Comparison of ENCODE assay signal across 12 cellular contexts in the genomic region with DNA sequence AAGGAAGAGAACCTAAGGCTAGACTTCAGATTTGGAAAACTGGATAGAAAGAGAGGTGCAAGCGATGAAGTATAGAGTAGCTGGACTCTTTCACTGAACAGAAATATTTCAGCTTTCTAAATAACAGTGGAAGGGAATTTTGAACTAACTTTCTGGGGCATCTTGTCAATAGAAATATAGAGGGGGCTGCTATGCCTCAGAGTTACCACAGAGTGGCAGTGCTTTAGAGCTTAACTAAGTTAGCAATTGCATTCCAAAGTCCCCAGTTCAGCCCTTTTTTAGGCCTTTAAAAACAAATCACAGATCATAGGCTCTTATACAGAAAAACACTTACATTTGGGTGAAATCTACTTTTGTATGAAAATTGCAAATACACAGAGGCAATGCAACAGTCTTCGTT.
A peak's percentile ranks its signal among the peaks of the same experiment; 100 is the strongest.
DNase-seq lines count a peak whose midpoint lies in the region; ATAC-seq and TF ChIP-seq lines count a peak whose summit lies in the region.
"Had no signal": no experiment of that assay in that cellular context is flagged by ENCODE, and none has a peak within 500 bp of the region (broad histone marks: within the 10 kb centered on the region; RNA-seq: fewer than 3 reads in every experiment).

No MANE protein-coding gene starts in this region.

- H3K27me3 ChIP-seq in heart left ventricle (no peaks in the 10 kb centered on the region), PC-9 (ENCODE audit: insufficient read depth, low read depth) (no peaks in the 10 kb centered on the region), MG63 (no peaks in the 10 kb centered on the region)
- H3K27me3 ChIP-seq in CD4-positive, alpha-beta T cell (ENCODE audit: control insufficient read depth, insufficient read depth, low read length) = no peaks in the 10 kb centered on the region

- H3K36me3 Mint-ChIP-seq in CD4-positive, alpha-beta T cell (ENCODE audit: low read depth) = no peaks in the 10 kb centered on the region
- H3K36me3 Mint-ChIP-seq: activated CD4-positive, alpha-beta memory T cell treated with anti-CD3 and anti-CD28 coated beads for 36 hours had no signal

- intact Hi-C loops in heart left ventricle (cut with DNase I) (loop anchor here in 1 of 10 donors (5.0 kb wide), 1 partner anchor 1097 kb away; no protein-coding TSS in a partner anchor), left cardiac atrium (cut with DNase I) (loop anchor here in 1 of 2 donors (5.0 kb wide), 1 partner anchor 1097 kb away; no protein-coding TSS in a partner anchor), PC-9 (cut with micrococcal nuclease; ENCODE audit: unreplicated experiment) (loop anchor here (10.0 kb wide), 1 partner anchor 1104 kb away; no protein-coding TSS in a partner anchor)
- intact Hi-C loops in CD4-positive, alpha-beta T cell (cut with DNase I, micrococcal nuclease) = no loop called here

- H3K4me2 ChIP-seq in PC-9 = no peak overlapping the region

- no peaks in the 10 kb centered on the region for H3F3A ChIP-seq in PC-9 (ENCODE audit: insufficient read depth, low read depth)

- TF ChIP-seq CTCF in heart left ventricle (IDR thresholded peaks at IDR 0.05) (peak in 8 of 12 donors; percentile 16 to 41 (median 28)), PC-9 (conservative IDR thresholded peaks at IDR 0.05) (peak; percentile 56)
- no peak for TF ChIP-seq CTCF in CD4-positive, alpha-beta T cell (IDR thresholded peaks at IDR 0.05)

- no peaks in the 10 kb centered on the region for H3K4me1 ChIP-seq in heart left ventricle
- H3K4me1 ChIP-seq in PC-9 (replicated peaks; ENCODE audit: insufficient read depth) = no peaks in the 10 kb centered on the region

- H3K27ac ChIP-seq in heart left ventricle (no peak overlapping the region), PC-9 (no peak overlapping the region)
- no peak overlapping the region for H3K27ac ChIP-seq in CD4-positive, alpha-beta T cell (ENCODE audit: low read depth, low read length)

- H3K9me3 ChIP-seq in heart left ventricle (peaks cover 0 to 3% (median 0%) of the 10 kb centered on the region in 12 donors), PC-9 (ENCODE audit: insufficient read depth, low read depth) (no peaks in the 10 kb centered on the region), MG63 (no peaks in the 10 kb centered on the region)
- H3K9me3 ChIP-seq in CD4-positive, alpha-beta T cell (ENCODE audit: control insufficient read depth, low read length) = peaks cover 4% of the 10 kb centered on the region

- DNase-seq in heart left ventricle (no peak), left cardiac atrium (no peak), PC-9 (no peak), globus pallidus (ENCODE audit: low spot score) (peak; percentile 40), NCI-H146 (lab: John Stamatoyannopoulos, UW) (no peak), MG63 (no peak)
- no peak for DNase-seq in CD4-positive, alpha-beta T cell
- DNase-seq: activated CD4-positive, alpha-beta memory T cell treated with anti-CD3 and anti-CD28 coated beads for 36 hours; effector memory CD4-positive, alpha-beta T cell; naive thymus-derived CD8-positive, alpha-beta T cell; NCI-H1436 treated with DMSO at 0.1 percent for 48 hours had no signal

- H3K79me2 ChIP-seq in PC-9 (ENCODE audit: low read depth) = no peaks in the 10 kb centered on the region

- no peaks in the 10 kb centered on the region for H3K4me1 Mint-ChIP-seq in CD4-positive, alpha-beta T cell (ENCODE audit: low read depth)
- H3K4me1 Mint-ChIP-seq: naive thymus-derived CD8-positive, alpha-beta T cell had no signal

- POLR2A ChIA-PET in PC-9 (lab: Charles Lee; ENCODE audit: unreplicated experiment) = no interaction called here
- POLR2A ChIA-PET in CD4-positive, alpha-beta T cell (lab: Charles Lee) = no interaction called here

- H3K9me3 Mint-ChIP-seq in CD4-positive, alpha-beta T cell = peaks cover 15% of the 10 kb centered on the region

- H3K4me3 ChIP-seq in heart left ventricle (no peak overlapping the region), PC-9 (no peak overlapping the region), MG63 (no peak overlapping the region)

- WGBS in heart left ventricle, 4 donors = 33 to 44% (median 33%) methylated on average over 2 of the region's 2 CpGs

- CTCF ChIA-PET in PC-9 (lab: Charles Lee) = interaction anchor here (1.1 kb wide), 1 partner anchor 1099 kb away, joined by 5 read pairs; no protein-coding TSS in a partner anchor
- CTCF ChIA-PET in CD4-positive, alpha-beta T cell (lab: Charles Lee) = interaction anchor here (1.2 kb wide), 1 partner anchor 12 kb away, joined by 3 read pairs; no protein-coding TSS in a partner anchor

- no peak overlapping the region for H2AFZ ChIP-seq in PC-9

- no peak for TF ChIP-seq POLR2A in heart left ventricle (IDR thresholded peaks at IDR 0.05)

- no peak overlapping the region for H3K4me3 Mint-ChIP-seq in CD4-positive, alpha-beta T cell
- H3K4me3 Mint-ChIP-seq: activated CD4-positive, alpha-beta memory T cell treated with anti-CD3 and anti-CD28 coated beads for 36 hours; naive thymus-derived CD8-positive, alpha-beta T cell had no signal

- no peaks in the 10 kb centered on the region for H3K27me3 Mint-ChIP-seq in CD4-positive, alpha-beta T cell
- H3K27me3 Mint-ChIP-seq: activated CD4-positive, alpha-beta memory T cell treated with anti-CD3 and anti-CD28 coated beads for 36 hours had no signal

- no TSS peak for BruUV-seq in PC-9 (replicated peaks; lab: Mats Ljungman, UMichigan)

- H3K36me3 ChIP-seq in heart left ventricle (no peaks in the 10 kb centered on the region), PC-9 (ENCODE audit: low read depth) (no peaks in the 10 kb centered on the region), MG63 (no peaks in the 10 kb centered on the region)

- H4K20me1 ChIP-seq in PC-9 (ENCODE audit: insufficient read depth) = no peaks in the 10 kb centered on the region

- no peaks in the 10 kb centered on the region for H3K9me2 ChIP-seq in PC-9 (ENCODE audit: insufficient read depth)

- ATAC-seq in heart left ventricle (no peak), left cardiac atrium (no peak), GM18870 (IDR thresholded peaks at IDR 0.05; ENCODE audit: unreplicated experiment) (no peak)
- no peak for ATAC-seq in CD4-positive, alpha-beta T cell (ENCODE audit: poor library complexity)
- ATAC-seq: naive thymus-derived CD8-positive, alpha-beta T cell had no signal

- H3K27ac Mint-ChIP-seq in CD4-positive, alpha-beta T cell = no peak overlapping the region
- H3K27ac Mint-ChIP-seq: activated CD4-positive, alpha-beta memory T cell treated with anti-CD3 and anti-CD28 coated beads for 36 hours; naive thymus-derived CD8-positive, alpha-beta T cell had no signal
